In genomic region chr7:152133804-152134203, GRCh38 we compare ENCODE assay signal across 23 cellular contexts.
DNase-seq lines count a peak whose midpoint lies in the region; ATAC-seq and TF ChIP-seq lines count a peak whose summit lies in the region.
"Had no signal": no experiment of that assay in that cellular context is flagged by ENCODE, and none has a peak within 500 bp of the region (broad histone marks: within the 10 kb centered on the region; RNA-seq: fewer than 3 reads in every experiment).

No MANE protein-coding gene starts in this region.

- H3K27ac Mint-ChIP-seq in activated naive CD4-positive, alpha-beta T cell treated with anti-CD3 and anti-CD28 coated beads, Interleukin-2, amount 50 U/mL, for 72 hours: peak overlapping the region; percentile 48 to 95
- peak overlapping the region; percentile 18 for H3K27ac Mint-ChIP-seq in activated CD8-positive, alpha-beta T cell treated with anti-CD3 and anti-CD28 coated beads for 36 hours
- peak overlapping the region; percentile 64 to 72 for H3K27ac Mint-ChIP-seq in stimulated activated naive CD8-positive, alpha-beta T cell treated with anti-CD3 and anti-CD28 coated beads, Interleukin-15, amount 100 ng/mL, for 72 hours
- no peak overlapping the region for H3K27ac Mint-ChIP-seq in type B pancreatic cell

- intact Hi-C loops in activated CD8-positive, alpha-beta T cell treated with anti-CD3 and anti-CD28 coated beads for 36 hours (cut with micrococcal nuclease): no loop called here
- intact Hi-C loops in left colon (cut with DNase I, micrococcal nuclease): no loop called here

- POLR2A ChIA-PET in activated CD8-positive, alpha-beta T cell treated with anti-CD3 and anti-CD28 coated beads for 36 hours (lab: Charles Lee): no interaction called here

- H3K9me3 Mint-ChIP-seq in activated naive CD4-positive, alpha-beta T cell treated with anti-CD3 and anti-CD28 coated beads, Interleukin-2, amount 50 U/mL, for 72 hours: no peaks in the 10 kb centered on the region
- H3K9me3 Mint-ChIP-seq in activated CD8-positive, alpha-beta T cell treated with anti-CD3 and anti-CD28 coated beads for 36 hours: no peaks in the 10 kb centered on the region
- no peaks in the 10 kb centered on the region for H3K9me3 Mint-ChIP-seq in stimulated activated naive CD8-positive, alpha-beta T cell treated with anti-CD3 and anti-CD28 coated beads, Interleukin-15, amount 100 ng/mL, for 72 hours
- no peaks in the 10 kb centered on the region for H3K9me3 Mint-ChIP-seq in type B pancreatic cell
- H3K9me3 Mint-ChIP-seq: naive B cell had no signal

- no peak for DNase-seq in activated naive CD4-positive, alpha-beta T cell treated with anti-CD3 and anti-CD28 coated beads, Interleukin-2, amount 50 U/mL, for 72 hours (ENCODE audit: low spot score in 2 of 2)
- no peak for DNase-seq in activated naive CD4-positive, alpha-beta T cell treated with anti-CD3 and anti-CD28 coated beads, Interleukin-2, amount 50 U/mL, for 16 hours
- no peak for DNase-seq in activated CD8-positive, alpha-beta T cell treated with anti-CD3 and anti-CD28 coated beads for 36 hours
- DNase-seq in left colon: no peak
- no peak for DNase-seq in stimulated activated naive CD8-positive, alpha-beta T cell treated with anti-CD3 and anti-CD28 coated beads, Interleukin-15, amount 100 ng/mL, for 72 hours
- DNase-seq in iPS-NIHi11 (ENCODE audit: low spot score): no peak
- DNase-seq in EL: no peak
- no peak for DNase-seq in type B pancreatic cell (ENCODE audit: extremely low spot score, unreplicated experiment)
- DNase-seq: activated CD4-positive, alpha-beta T cell treated with anti-CD3 and anti-CD28 coated beads for 4 hours; activated CD8-positive, alpha-beta memory T cell treated with anti-CD3 and anti-CD28 coated beads, Interleukin-2, amount 50 U/mL, for 48 hours; activated naive CD4-positive, alpha-beta T cell; aorta; foreskin melanocyte; MM.1S; naive B cell; NCI-H146; NCI-H2171 treated with DMSO at 0.1 percent for 48 hours; NCI-H526; stimulated activated CD4-positive, alpha-beta T cell treated with anti-CD3 and anti-CD28 coated beads, Interleukin-2, amount 100 ng/mL, for 24 hours; stomach; uterus had no signal

- H3K4me3 Mint-ChIP-seq in activated CD8-positive, alpha-beta T cell treated with anti-CD3 and anti-CD28 coated beads for 36 hours: no peak overlapping the region
- H3K4me3 Mint-ChIP-seq in stimulated activated naive CD8-positive, alpha-beta T cell treated with anti-CD3 and anti-CD28 coated beads, Interleukin-15, amount 100 ng/mL, for 72 hours: no peak overlapping the region
- H3K4me3 Mint-ChIP-seq in type B pancreatic cell: no peak overlapping the region
- H3K4me3 Mint-ChIP-seq: naive B cell had no signal

- no peaks in the 10 kb centered on the region for H3K4me1 Mint-ChIP-seq in activated CD8-positive, alpha-beta T cell treated with anti-CD3 and anti-CD28 coated beads for 36 hours (ENCODE audit: low read depth)
- H3K4me1 Mint-ChIP-seq in stimulated activated naive CD8-positive, alpha-beta T cell treated with anti-CD3 and anti-CD28 coated beads, Interleukin-15, amount 100 ng/mL, for 72 hours: no peaks in the 10 kb centered on the region
- peaks cover 6% of the 10 kb centered on the region for H3K4me1 Mint-ChIP-seq in type B pancreatic cell (ENCODE audit: unreplicated experiment)

- TF ChIP-seq CTCF in activated CD8-positive, alpha-beta T cell treated with anti-CD3 and anti-CD28 coated beads for 36 hours (IDR thresholded peaks at IDR 0.05): no peak
- no peak for TF ChIP-seq CTCF in type B pancreatic cell (conservative IDR thresholded peaks at IDR 0.05)

- H3K36me3 Mint-ChIP-seq in activated naive CD4-positive, alpha-beta T cell treated with anti-CD3 and anti-CD28 coated beads, Interleukin-2, amount 50 U/mL, for 72 hours: no peaks in the 10 kb centered on the region
- peaks cover 23% of the 10 kb centered on the region for H3K36me3 Mint-ChIP-seq in activated CD8-positive, alpha-beta T cell treated with anti-CD3 and anti-CD28 coated beads for 36 hours (ENCODE audit: low read depth)
- peaks cover 24% of the 10 kb centered on the region for H3K36me3 Mint-ChIP-seq in type B pancreatic cell

- no peaks in the 10 kb centered on the region for H3K27me3 Mint-ChIP-seq in activated CD8-positive, alpha-beta T cell treated with anti-CD3 and anti-CD28 coated beads for 36 hours
- H3K27me3 Mint-ChIP-seq in stimulated activated naive CD8-positive, alpha-beta T cell treated with anti-CD3 and anti-CD28 coated beads, Interleukin-15, amount 100 ng/mL, for 72 hours: no peaks in the 10 kb centered on the region
- H3K27me3 Mint-ChIP-seq in type B pancreatic cell: no peaks in the 10 kb centered on the region
- H3K27me3 Mint-ChIP-seq: naive B cell had no signal

- CTCF ChIA-PET in activated CD8-positive, alpha-beta T cell treated with anti-CD3 and anti-CD28 coated beads for 36 hours (lab: Charles Lee): interaction anchor here (0.9 to 2.4 kb wide), 2 partner anchors 9 to 12 kb away, joined by 3 to 6 read pairs; no protein-coding TSS in a partner anchor

- peak in 1 of 2 donors; percentile 28 for ATAC-seq in activated naive CD4-positive, alpha-beta T cell treated with anti-CD3 and anti-CD28 coated beads, Interleukin-2, amount 50 U/mL, for 72 hours
- ATAC-seq in activated CD8-positive, alpha-beta T cell treated with anti-CD3 and anti-CD28 coated beads for 36 hours: no peak
- ATAC-seq in left colon: peak; percentile 10
- no peak for ATAC-seq in stimulated activated naive CD8-positive, alpha-beta T cell treated with anti-CD3 and anti-CD28 coated beads, Interleukin-15, amount 100 ng/mL, for 72 hours
- ATAC-seq: A549, SK-N-SH treated with all-trans-retinoic acid at 6 μM for 48 hours had no signal
